Comparison of ENCODE assay signal across 9 cellular contexts in the genomic region with DNA sequence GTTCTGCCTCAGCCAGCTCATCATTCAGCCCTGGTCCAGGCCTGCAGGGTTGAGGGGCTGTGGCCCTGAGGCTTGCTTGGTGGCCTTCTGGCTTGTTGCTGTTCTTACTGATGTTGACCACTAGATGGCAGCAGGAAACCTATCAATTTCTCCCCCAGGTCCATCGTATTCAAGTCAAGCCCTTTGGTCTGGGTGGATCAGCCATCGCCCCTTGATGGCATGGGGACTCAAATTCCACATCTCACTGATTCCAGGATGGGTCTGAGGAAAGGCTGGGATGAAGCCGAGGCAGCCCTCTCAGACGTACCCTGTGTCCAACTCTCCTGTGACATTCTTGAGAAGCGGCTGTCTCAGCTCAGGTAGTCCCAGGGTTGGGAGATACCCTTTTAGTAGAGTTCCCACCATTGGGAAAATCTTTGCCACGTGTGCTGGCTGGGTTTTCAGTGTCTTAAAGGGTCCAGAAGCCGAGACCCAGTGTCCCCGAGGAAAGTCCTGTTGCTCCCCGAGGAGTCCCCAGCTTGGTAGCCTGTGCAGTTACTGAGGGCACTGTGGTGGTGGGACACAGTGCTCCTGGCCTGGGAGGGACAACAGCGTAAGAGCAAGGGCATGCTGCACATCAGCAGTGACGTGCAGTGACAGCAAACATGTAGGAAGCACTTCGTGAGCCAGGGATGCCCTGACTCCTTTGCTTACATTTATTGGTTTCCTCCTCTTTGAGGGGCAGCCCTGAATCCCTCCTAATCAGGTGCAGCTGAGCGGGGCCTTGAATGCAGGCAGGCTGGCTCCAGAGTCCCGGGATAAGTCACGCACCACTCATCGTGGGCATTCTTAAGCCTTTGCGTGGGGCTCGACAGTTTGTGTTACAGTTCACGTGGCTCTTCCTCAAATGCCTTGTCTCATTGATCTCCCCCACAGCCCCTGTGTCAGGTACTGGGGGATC. TPM values are rescaled to one million over a fixed set of nuclear protein-coding genes. Genes with fewer than 3 reads are reported as not detected.
DNase-seq lines count a peak whose midpoint lies in the region; ATAC-seq and TF ChIP-seq lines count a peak whose summit lies in the region.
"Had no signal": no experiment of that assay in that cellular context is flagged by ENCODE, and none has a peak within 500 bp of the region (broad histone marks: within the 10 kb centered on the region; RNA-seq: fewer than 3 reads in every experiment).

No MANE protein-coding gene starts in this region.

- H3K9me3 Mint-ChIP-seq in activated T-cell treated with anti-CD3 and anti-CD28 coated beads, Interleukin-2, amount 50 U/mL, for 72 hours, result no peaks in the 10 kb centered on the region

- H3K27ac ChIP-seq in foreskin keratinocyte (no peak overlapping the region), neutrophil (no peak overlapping the region)

- DNase-seq in D341Med (ENCODE audit: low spot score) (peak; percentile 89), HS-27A (ENCODE audit: low read depth) (peak; percentile 82), NOMO-1 treated with DMSO at 0.1 percent for 48 hours (lab: John Stamatoyannopoulos, UW; ENCODE audit: unreplicated experiment) (peak; percentile 30), foreskin keratinocyte (peak in 1 of 2 donors; percentile 47)
- peak; percentile 36 to 44 for DNase-seq in activated T-cell treated with anti-CD3 and anti-CD28 coated beads, Interleukin-2, amount 50 U/mL, for 72 hours

- no peaks in the 10 kb centered on the region for H3K9me3 ChIP-seq in neutrophil

- TF ChIP-seq CTCF in foreskin keratinocyte (conservative IDR thresholded peaks at IDR 0.05), result peak; percentile 87
- TF ChIP-seq CTCF in neutrophil (IDR thresholded peaks at IDR 0.05), result peak; percentile 51

- H3K4me3 Mint-ChIP-seq in activated T-cell treated with anti-CD3 and anti-CD28 coated beads, Interleukin-2, amount 50 U/mL, for 72 hours, result no peak overlapping the region

- peaks cover 56% of the 10 kb centered on the region for H3K27me3 Mint-ChIP-seq in activated T-cell treated with anti-CD3 and anti-CD28 coated beads, Interleukin-2, amount 50 U/mL, for 72 hours (ENCODE audit: low read depth)

- no peaks in the 10 kb centered on the region for H3K36me3 Mint-ChIP-seq in activated T-cell treated with anti-CD3 and anti-CD28 coated beads, Interleukin-2, amount 50 U/mL, for 72 hours (ENCODE audit: insufficient read depth in 2 of 2)

- no peak overlapping the region for H3K4me3 ChIP-seq in neutrophil (ENCODE audit: low read depth in 1 of 2, low read length in 1 of 2)

- H3K27ac Mint-ChIP-seq in activated T-cell treated with anti-CD3 and anti-CD28 coated beads, Interleukin-2, amount 50 U/mL, for 72 hours, result no peak overlapping the region

- no peaks in the 10 kb centered on the region for H3K4me1 ChIP-seq in foreskin keratinocyte
- no peaks in the 10 kb centered on the region for H3K4me1 ChIP-seq in neutrophil (ENCODE audit: control insufficient read depth in 1 of 2, insufficient read depth in 1 of 2, low read depth in 1 of 2, low read length in 1 of 2)

- no peaks in the 10 kb centered on the region for H3K27me3 ChIP-seq in foreskin keratinocyte
- H3K27me3 ChIP-seq in neutrophil, result peaks cover 98% of the 10 kb centered on the region

- peaks cover 4% of the 10 kb centered on the region for H3K4me1 Mint-ChIP-seq in activated T-cell treated with anti-CD3 and anti-CD28 coated beads, Interleukin-2, amount 50 U/mL, for 72 hours (ENCODE audit: low read depth)

- no peaks in the 10 kb centered on the region for H3K36me3 ChIP-seq in neutrophil

- peak; percentile 69 to 72 for ATAC-seq in activated T-cell treated with anti-CD3 and anti-CD28 coated beads, Interleukin-2, amount 50 U/mL, for 72 hours (replicated peaks in 1 of 2)
- ATAC-seq in foreskin keratinocyte (peak; percentile 67), GM19023 (IDR thresholded peaks at IDR 0.05; ENCODE audit: unreplicated experiment) (no peak), HG02759 (IDR thresholded peaks at IDR 0.05; ENCODE audit: unreplicated experiment) (no peak)

RNA-seq across cellular contexts. Expression of a gene that starts 58.6 kb away (rescaled TPM):
- 1 to 10 TPM in 1 of 2 donors, under 1 TPM in 1; 0.58 to 1.2 TPM for total RNA-seq in activated T-cell treated with anti-CD3 and anti-CD28 coated beads, Interleukin-2, amount 50 U/mL, for 72 hours
- 17.9 and 19.2 TPM in 2 replicates for total RNA-seq in foreskin keratinocyte
- 16.2 and 19.0 TPM in 2 replicates for polyA plus RNA-seq in foreskin keratinocyte
- total RNA-seq: T-helper 2 cell treated with Interferon-gamma antibody and Interleukin-4, amounts not matched to agents 100 ng/mL and 5 ng/mL, for 36 hours had no signal

Comparison
In these comparisons a context has a peak if more than half of its experiments do, and no peak if none do; other contexts are left out.
1. ATAC-seq: peak in activated T-cell treated with anti-CD3 and anti-CD28 coated beads, Interleukin-2, amount 50 U/mL, for 72 hours (2 of 2) and foreskin keratinocyte (single experiment); none in GM19023 (single experiment) and HG02759 (single experiment).